ENCODE assay signal across 8 cellular contexts in genomic region chr17:48624544-48625501, GRCh38. TPM values are rescaled to one million over a fixed set of nuclear protein-coding genes. Genes with fewer than 3 reads are reported as not detected.
DNase-seq lines count a peak whose midpoint lies in the region; ATAC-seq and TF ChIP-seq lines count a peak whose summit lies in the region.

No MANE protein-coding gene starts in this region.

- H3K27me3 Mint-ChIP-seq in naive thymus-derived CD8-positive, alpha-beta T cell: peaks cover 46 to 96% (median 80%) of the 10 kb centered on the region in 5 donors

- DNase-seq in ELF-1 (ENCODE audit: low read depth, low spot score) (peak; percentile 64), NCI-H748 (lab: John Stamatoyannopoulos, UW; ENCODE audit: unreplicated experiment) (peak; percentile 69), coronary artery (ENCODE audit: low spot score) (no peak), globus pallidus (ENCODE audit: low spot score) (no peak), GDM1 (lab: John Stamatoyannopoulos, UW) (no peak), germinal center (ENCODE audit: low spot score) (no peak)
- peak in 2 of 10 donors; percentile 32 to 34 for DNase-seq in naive thymus-derived CD8-positive, alpha-beta T cell

- no peak overlapping the region for H3K27ac ChIP-seq in coronary artery

- H3K36me3 Mint-ChIP-seq in naive thymus-derived CD8-positive, alpha-beta T cell: peaks cover 0 to 5% (median 0%) of the 10 kb centered on the region in 3 donors

- ATAC-seq in naive thymus-derived CD8-positive, alpha-beta T cell: peak; percentile 19 to 29
- no peak for ATAC-seq in GM19452 (IDR thresholded peaks at IDR 0.05; ENCODE audit: unreplicated experiment)

- H3K27ac Mint-ChIP-seq in naive thymus-derived CD8-positive, alpha-beta T cell: no peak overlapping the region

- POLR2A ChIA-PET in naive thymus-derived CD8-positive, alpha-beta T cell (lab: Charles Lee): interaction anchor here (1.2 to 1.3 kb wide), 2 partner anchors 12 to 14 kb away, joined by 3 to 5 read pairs; partner anchors contain the start of gene HOXB7

- H3K4me1 Mint-ChIP-seq in naive thymus-derived CD8-positive, alpha-beta T cell: peaks cover 9 to 18% (median 13%) of the 10 kb centered on the region in 4 donors

- no peak for TF ChIP-seq CTCF in coronary artery (IDR thresholded peaks at IDR 0.05)

- peak overlapping the region; percentile 57 for H3K4me3 ChIP-seq in coronary artery

- peak overlapping the region in 9 of 10 donors; percentile 24 to 87 (median 80) for H3K4me3 Mint-ChIP-seq in naive thymus-derived CD8-positive, alpha-beta T cell

- no peaks in the 10 kb centered on the region for H3K9me3 Mint-ChIP-seq in naive thymus-derived CD8-positive, alpha-beta T cell

RNA-seq across cellular contexts. Expression of gene HOXB9, which starts 1.3 kb away (rescaled TPM):
- total RNA-seq in naive thymus-derived CD8-positive, alpha-beta T cell: not detected
- under 1 TPM in 1 of 3 donors, not detected in 2; 0.13 TPM for polyA plus RNA-seq in naive thymus-derived CD8-positive, alpha-beta T cell

RNA-seq across cellular contexts. Expression of gene HOXB8, which starts 9.7 kb away (rescaled TPM):
- total RNA-seq in naive thymus-derived CD8-positive, alpha-beta T cell: not detected
- not detected for polyA plus RNA-seq in naive thymus-derived CD8-positive, alpha-beta T cell

RNA-seq across cellular contexts. Expression of gene HOXB7, which starts 14.0 kb away (rescaled TPM):
- not detected for total RNA-seq in naive thymus-derived CD8-positive, alpha-beta T cell
- under 1 TPM in 2 of 3 donors, not detected in 1; 0.22 to 0.40 TPM for polyA plus RNA-seq in naive thymus-derived CD8-positive, alpha-beta T cell

RNA-seq across cellular contexts. Expression of gene HOXB6, which starts 20.0 kb away (rescaled TPM):
- not detected for total RNA-seq in naive thymus-derived CD8-positive, alpha-beta T cell
- polyA plus RNA-seq in naive thymus-derived CD8-positive, alpha-beta T cell: not detected

RNA-seq across cellular contexts. Expression of gene HOXB5, which starts 31.2 kb away (rescaled TPM):
- total RNA-seq in naive thymus-derived CD8-positive, alpha-beta T cell: not detected
- polyA plus RNA-seq in naive thymus-derived CD8-positive, alpha-beta T cell: not detected

Comparison
In these comparisons a context has a peak if more than half of its experiments do, and no peak if none do; other contexts are left out.
1. DNase-seq: peak in ELF-1 (single experiment) and NCI-H748 (single experiment); none in coronary artery (single experiment), globus pallidus (single experiment), GDM1 (single experiment) and germinal center (single experiment).